ENCODE assay signal across 10 cellular contexts in the genomic region with DNA sequence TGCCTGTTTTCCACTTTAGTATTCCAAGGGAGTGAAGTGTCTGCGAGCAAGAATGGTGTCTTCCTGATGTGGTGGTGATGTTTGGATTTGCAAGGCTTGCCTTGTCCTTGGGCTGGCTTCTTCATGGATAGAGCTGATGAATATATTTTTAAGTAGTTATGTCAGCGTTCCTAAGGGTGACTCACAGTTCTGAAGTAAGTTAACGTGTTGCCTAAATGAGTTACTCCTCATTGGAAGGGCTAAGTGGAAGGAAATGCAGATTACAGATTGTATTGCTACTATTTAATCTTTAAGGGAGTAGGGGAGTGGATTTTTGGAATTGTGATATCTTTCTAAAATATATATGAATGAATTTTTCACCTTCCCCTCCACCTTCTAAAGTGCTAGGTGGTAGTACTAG.
A peak's percentile ranks its signal among the peaks of the same experiment; 100 is the strongest.
DNase-seq lines count a peak whose midpoint lies in the region; ATAC-seq and TF ChIP-seq lines count a peak whose summit lies in the region.
"Had no signal": no experiment of that assay in that cellular context is flagged by ENCODE, and none has a peak within 500 bp of the region (broad histone marks: within the 10 kb centered on the region; RNA-seq: fewer than 3 reads in every experiment).

No MANE protein-coding gene starts in this region.

- no peak overlapping the region for H3K4me3 ChIP-seq in foreskin fibroblast (ENCODE audit: low read depth in 1 of 2, low read length in 2 of 2)

- H3K36me3 Mint-ChIP-seq in natural killer cell treated with Interleukin-12 subunit alpha and Interleukin-12 subunit beta and Interleukin-15 and Interleukin-18, amount 100 ng/mL, for 72 hours = no peaks in the 10 kb centered on the region
- no peaks in the 10 kb centered on the region for H3K36me3 Mint-ChIP-seq in natural killer cell
- peaks cover 7% of the 10 kb centered on the region for H3K36me3 Mint-ChIP-seq in activated T-helper 1 cell treated with anti-CD3 and anti-CD28 coated beads, Interleukin-12 subunit alpha, Interleukin-12 subunit beta, Interleukin-2, Interleukin-4 antibody, amounts not matched to agents 30 ng/mL and 10 ng/mL and 1 ng/mL, durations not matched to agents 14 hours and 24 hours and 36 hours (ENCODE audit: low read depth)

- no peaks in the 10 kb centered on the region for H3K27me3 Mint-ChIP-seq in natural killer cell treated with Interleukin-12 subunit alpha and Interleukin-12 subunit beta and Interleukin-15 and Interleukin-18, amount 100 ng/mL, for 72 hours
- no peaks in the 10 kb centered on the region for H3K27me3 Mint-ChIP-seq in natural killer cell (ENCODE audit: low read depth in 2 of 2)
- no peaks in the 10 kb centered on the region for H3K27me3 Mint-ChIP-seq in activated T-helper 1 cell treated with anti-CD3 and anti-CD28 coated beads, Interleukin-12 subunit alpha, Interleukin-12 subunit beta, Interleukin-2, Interleukin-4 antibody, amounts not matched to agents 30 ng/mL and 10 ng/mL and 1 ng/mL, durations not matched to agents 14 hours and 24 hours and 36 hours (ENCODE audit: insufficient read depth)

- intact Hi-C loops in natural killer cell (cut with micrococcal nuclease) = loop anchor here (10.0 kb wide), 1 partner anchor 1228 kb away; no protein-coding TSS in a partner anchor
- intact Hi-C loops in activated T-helper 1 cell treated with anti-CD3 and anti-CD28 coated beads, Interleukin-12 subunit alpha, Interleukin-12 subunit beta, Interleukin-2, Interleukin-4 antibody, amounts not matched to agents 30 ng/mL and 10 ng/mL and 1 ng/mL, durations not matched to agents 14 hours and 24 hours and 36 hours (cut with micrococcal nuclease) = loop anchor here (5.0 to 10.0 kb wide), 2 partner anchors 711 to 1228 kb away; no protein-coding TSS in a partner anchor

- peaks cover 60 to 75% of the 10 kb centered on the region in 2 donors for H3K4me1 Mint-ChIP-seq in natural killer cell treated with Interleukin-12 subunit alpha and Interleukin-12 subunit beta and Interleukin-15 and Interleukin-18, amount 100 ng/mL, for 72 hours (ENCODE audit: low read depth in 2 of 2)
- peaks cover 85% of the 10 kb centered on the region in 2 donors for H3K4me1 Mint-ChIP-seq in natural killer cell
- H3K4me1 Mint-ChIP-seq in activated T-helper 1 cell treated with anti-CD3 and anti-CD28 coated beads, Interleukin-12 subunit alpha, Interleukin-12 subunit beta, Interleukin-2, Interleukin-4 antibody, amounts not matched to agents 30 ng/mL and 10 ng/mL and 1 ng/mL, durations not matched to agents 14 hours and 24 hours and 36 hours (ENCODE audit: low read depth) = peaks cover 81% of the 10 kb centered on the region

- DNase-seq in natural killer cell treated with Interleukin-12 subunit alpha and Interleukin-12 subunit beta and Interleukin-15 and Interleukin-18, amount 100 ng/mL, for 72 hours (ENCODE audit: low spot score) = no peak
- DNase-seq in natural killer cell (no peak), foreskin fibroblast (peak; percentile 78 to 85), cerebellar cortex (ENCODE audit: low spot score) (no peak)
- no peak for DNase-seq in stimulated activated CD4-positive, alpha-beta T cell treated with anti-CD3 and anti-CD28 coated beads, Interleukin-2, amount 100 ng/mL, for 48 hours
- no peak for DNase-seq in activated T-helper 1 cell treated with anti-CD3 and anti-CD28 coated beads, Interleukin-12 subunit alpha, Interleukin-12 subunit beta, Interleukin-2, Interleukin-4 antibody, amounts not matched to agents 30 ng/mL and 10 ng/mL and 1 ng/mL, durations not matched to agents 14 hours and 24 hours and 36 hours (ENCODE audit: low spot score)
- no peak for DNase-seq in activated CD8-positive, alpha-beta memory T cell treated with anti-CD3 and anti-CD28 coated beads, Interleukin-2, amount 50 U/mL, for 48 hours
- DNase-seq: activated CD4-positive, CD25-positive, alpha-beta regulatory T cell treated with anti-CD3 and anti-CD28 coated beads, Interleukin-2, amount 50 U/mL, for 72 hours; NCI-H774 had no signal

- TF ChIP-seq CTCF in natural killer cell (IDR thresholded peaks at IDR 0.05) (no peak), foreskin fibroblast (IDR thresholded peaks at IDR 0.05; ENCODE audit: low read depth, low read length) (no peak)

- no peak for ATAC-seq in natural killer cell treated with Interleukin-12 subunit alpha and Interleukin-12 subunit beta and Interleukin-15 and Interleukin-18, amount 100 ng/mL, for 72 hours
- ATAC-seq in natural killer cell (no peak), SK-N-SH treated with all-trans-retinoic acid at 6 μM for 48 hours (peak; percentile 75)

- peak overlapping the region; percentile 2 to 42 for H3K27ac Mint-ChIP-seq in natural killer cell treated with Interleukin-12 subunit alpha and Interleukin-12 subunit beta and Interleukin-15 and Interleukin-18, amount 100 ng/mL, for 72 hours
- H3K27ac Mint-ChIP-seq in natural killer cell = peak overlapping the region in 1 of 2 donors; percentile 43
- H3K27ac Mint-ChIP-seq in activated T-helper 1 cell treated with anti-CD3 and anti-CD28 coated beads, Interleukin-12 subunit alpha, Interleukin-12 subunit beta, Interleukin-2, Interleukin-4 antibody, amounts not matched to agents 30 ng/mL and 10 ng/mL and 1 ng/mL, durations not matched to agents 14 hours and 24 hours and 36 hours = no peak overlapping the region

- no peaks in the 10 kb centered on the region for H3K9me3 Mint-ChIP-seq in natural killer cell treated with Interleukin-12 subunit alpha and Interleukin-12 subunit beta and Interleukin-15 and Interleukin-18, amount 100 ng/mL, for 72 hours
- H3K9me3 Mint-ChIP-seq in natural killer cell = no peaks in the 10 kb centered on the region
- no peaks in the 10 kb centered on the region for H3K9me3 Mint-ChIP-seq in activated T-helper 1 cell treated with anti-CD3 and anti-CD28 coated beads, Interleukin-12 subunit alpha, Interleukin-12 subunit beta, Interleukin-2, Interleukin-4 antibody, amounts not matched to agents 30 ng/mL and 10 ng/mL and 1 ng/mL, durations not matched to agents 14 hours and 24 hours and 36 hours

- H3K4me3 Mint-ChIP-seq in natural killer cell treated with Interleukin-12 subunit alpha and Interleukin-12 subunit beta and Interleukin-15 and Interleukin-18, amount 100 ng/mL, for 72 hours = no peak overlapping the region
- no peak overlapping the region for H3K4me3 Mint-ChIP-seq in natural killer cell
- H3K4me3 Mint-ChIP-seq in activated T-helper 1 cell treated with anti-CD3 and anti-CD28 coated beads, Interleukin-12 subunit alpha, Interleukin-12 subunit beta, Interleukin-2, Interleukin-4 antibody, amounts not matched to agents 30 ng/mL and 10 ng/mL and 1 ng/mL, durations not matched to agents 14 hours and 24 hours and 36 hours = no peak overlapping the region

TF ChIP-seq in SK-N-SH treated with all-trans-retinoic acid at 6 μM for 48 hours, 23 proteins besides CTCF, POLR2A, EP300 and RAD21:
- TF ChIP-seq ISL1 (CRISPR knock-in tag; IDR thresholded peaks at IDR 0.05) (peak; percentile 42; the same call in 1 of the 2 replicates), BACH2 (CRISPR knock-in tag; IDR thresholded peaks at IDR 0.05; ENCODE audit: borderline replicate concordance) (no peak)

Comparison
In these comparisons a context has a peak if more than half of its experiments do, and no peak if none do; other contexts are left out.
1. DNase-seq: peak in foreskin fibroblast (2 of 2); none in natural killer cell treated with Interleukin-12 subunit alpha and Interleukin-12 subunit beta and Interleukin-15 and Interleukin-18, amount 100 ng/mL, for 72 hours (single experiment), natural killer cell (single experiment), stimulated activated CD4-positive, alpha-beta T cell treated with anti-CD3 and anti-CD28 coated beads, Interleukin-2, amount 100 ng/mL, for 48 hours (0 of 2), cerebellar cortex (single experiment), activated T-helper 1 cell treated with anti-CD3 and anti-CD28 coated beads, Interleukin-12 subunit alpha, Interleukin-12 subunit beta, Interleukin-2, Interleukin-4 antibody, amounts not matched to agents 30 ng/mL and 10 ng/mL and 1 ng/mL, durations not matched to agents 14 hours and 24 hours and 36 hours (single experiment) and activated CD8-positive, alpha-beta memory T cell treated with anti-CD3 and anti-CD28 coated beads, Interleukin-2, amount 50 U/mL, for 48 hours (single experiment).